In genomic region chr1:43974443-43975248, GRCh38 we compare ENCODE assay signal across 8 cellular contexts. TPM values are rescaled to one million over a fixed set of nuclear protein-coding genes. Genes with fewer than 3 reads are reported as not detected.
A peak's percentile ranks its signal among the peaks of the same experiment; 100 is the strongest.
DNase-seq lines count a peak whose midpoint lies in the region; ATAC-seq, FAIRE-seq and TF ChIP-seq lines count a peak whose summit lies in the region.

Gene ATP6V0B (plus strand): TSS chr1:43974960. CDS start chr1:43975041, 81 bp downstream.

- H3K9me3 ChIP-seq in right atrium auricular region: no peaks in the 10 kb centered on the region

- H3K27me3 ChIP-seq in right atrium auricular region: no peaks in the 10 kb centered on the region

- peaks cover 28% of the 10 kb centered on the region for H3K36me3 ChIP-seq in right atrium auricular region

- intact Hi-C loops in T-helper 2 cell treated with Interferon-gamma antibody and Interleukin-4, amounts not matched to agents 100 ng/mL and 5 ng/mL, for 36 hours (cut with micrococcal nuclease): loop anchor here (1.0 to 2.0 kb wide), 4 partner anchors 16 to 700 kb away; partner anchors contain the start of genes ARMH1, CCDC24, IPO13 and TMEM53

- H3K4me1 ChIP-seq in right atrium auricular region: peaks cover 3 to 57% of the 10 kb centered on the region in 2 donors

- peak; percentile 64 for ATAC-seq in GM18502 (IDR thresholded peaks at IDR 0.05; ENCODE audit: poor library complexity, unreplicated experiment)
- ATAC-seq in HG02970 (IDR thresholded peaks at IDR 0.05; ENCODE audit: low FRiP score, unreplicated experiment): peak; percentile 76

- H3K4me3 ChIP-seq in right atrium auricular region: peak within 1 kb of the TSS; percentile 96

- peak; percentile 99 for FAIRE-seq in urothelium cell line (lab: Jason Lieb, UNC)

- H3K27ac ChIP-seq in right atrium auricular region: peak within 1 kb of the TSS; percentile 95 to 97

- DNase-seq in NCI-H1930 (lab: John Stamatoyannopoulos, UW) (peak; percentile 83 to 92), anterior cingulate cortex (lab: John Stamatoyannopoulos, UW) (peak; percentile 60 to 99 (median 95)), right atrium auricular region (ENCODE audit: low spot score) (peak; percentile 98), pulmonary artery endothelial cell (ENCODE audit: low read depth, low spot score) (peak; percentile 71), urothelium cell line (ENCODE audit: low spot score) (peak; percentile 99)

- TF ChIP-seq CTCF in right atrium auricular region (IDR thresholded peaks at IDR 0.05): peak in 1 of 2 donors; percentile 46

RNA-seq across cellular contexts. Expression of gene ATP6V0B, which starts in this region (rescaled TPM):
- total RNA-seq in T-helper 2 cell treated with Interferon-gamma antibody and Interleukin-4, amounts not matched to agents 100 ng/mL and 5 ng/mL, for 36 hours: 137 and 139 TPM in 2 replicates
- total RNA-seq in right atrium auricular region (100 to 1,000 TPM; 108 to 154 TPM), pulmonary artery endothelial cell (96.9 and 107 TPM in 2 replicates)

Comparison
In these comparisons a context has a peak if more than half of its experiments do, and no peak if none do; other contexts are left out.
1. Peak in every context shown above with its lines: DNase-seq, ATAC-seq, H3K4me3 ChIP-seq and H3K27ac ChIP-seq.